ENCODE assay signal across 22 cellular contexts in genomic region chr5:12772276-12772675, GRCh38.
"Had no signal": no experiment of that assay in that cellular context is flagged by ENCODE, and none has a peak within 500 bp of the region (broad histone marks: within the 10 kb centered on the region; RNA-seq: fewer than 3 reads in every experiment).

No MANE protein-coding gene starts in this region.

- H3K27ac ChIP-seq: coronary artery, esophagus muscularis mucosa, gastrocnemius medialis, pancreas, psoas muscle, right atrium auricular region, spleen, thoracic aorta, upper lobe of left lung had no signal

- H3K4me3 ChIP-seq: coronary artery, esophagus muscularis mucosa, gastrocnemius medialis, mucosa of descending colon, pancreas, psoas muscle, right atrium auricular region, spleen, thoracic aorta, upper lobe of left lung had no signal

- ATAC-seq: activated T-cell treated with anti-CD3 and anti-CD28 coated beads, Interleukin-2, amount 50 U/mL, for 4 hours; gastrocnemius medialis; mucosa of descending colon; pancreas; psoas muscle; WTC11 had no signal

- H3K27me3 ChIP-seq: esophagus muscularis mucosa, gastrocnemius medialis, pancreas, right atrium auricular region, spleen, upper lobe of left lung had no signal

- H3K4me1 ChIP-seq: esophagus muscularis mucosa, gastrocnemius medialis, pancreas, psoas muscle, right atrium auricular region, spleen, upper lobe of left lung had no signal

- H3K36me3 ChIP-seq: esophagus muscularis mucosa, gastrocnemius medialis, pancreas, right atrium auricular region, spleen, thoracic aorta, upper lobe of left lung had no signal

- H3K9me3 ChIP-seq: esophagus muscularis mucosa, gastrocnemius medialis, pancreas, psoas muscle, right atrium auricular region, thoracic aorta, upper lobe of left lung had no signal

- FAIRE-seq: astrocyte, pancreas had no signal

- DNase-seq: activated CD8-positive, alpha-beta memory T cell treated with anti-CD3 and anti-CD28 coated beads, Interleukin-2, amount 50 U/mL, for 4 hours; activated naive CD4-positive, alpha-beta T cell treated with Interleukin-2 at 50 U/mL for 16 hours; activated naive CD8-positive, alpha-beta T cell treated with anti-CD3 and anti-CD28 coated beads for 36 hours; activated T-cell treated with anti-CD3 and anti-CD28 coated beads, Interleukin-2, amount 50 U/mL, for 4 hours; gastrocnemius medialis; hypothalamus; left cardiac atrium; mesenchymal stem cell; mucosa of descending colon; nephron progenitor cell; pancreas; psoas muscle; spleen; stimulated activated CD4-positive, alpha-beta T cell treated with anti-CD3 and anti-CD28 coated beads, Interleukin-4, amount 100 ng/mL, for 1 hour; stimulated activated naive CD4-positive, alpha-beta T cell; upper lobe of left lung had no signal
